13 cellular contexts compared by ENCODE assay signal in genomic region chr3:142647856-142648255, GRCh38. TPM values are rescaled to one million over a fixed set of nuclear protein-coding genes. Genes with fewer than 3 reads are reported as not detected.
DNase-seq lines count a peak whose midpoint lies in the region; ATAC-seq and TF ChIP-seq lines count a peak whose summit lies in the region.
"Had no signal": no experiment of that assay in that cellular context is flagged by ENCODE, and none has a peak within 500 bp of the region (broad histone marks: within the 10 kb centered on the region; RNA-seq: fewer than 3 reads in every experiment).

No MANE protein-coding gene starts in this region.

- H3K9me3 Mint-ChIP-seq in MCF 10A (ENCODE audit: unreplicated experiment) = no peaks in the 10 kb centered on the region
- H3K9me3 Mint-ChIP-seq in WTC11 = no peaks in the 10 kb centered on the region; the same call in 1 of the 2 replicates
- H3K9me3 Mint-ChIP-seq in T-cell = no peaks in the 10 kb centered on the region

- H3K27ac Mint-ChIP-seq in MCF 10A (ENCODE audit: low read depth, unreplicated experiment) = peak overlapping the region; percentile 7
- H3K27ac Mint-ChIP-seq in WTC11 = peak overlapping the region; percentile 79
- H3K27ac Mint-ChIP-seq in T-cell = no peak overlapping the region

- H3K4me3 ChIP-seq in breast epithelium = no peak overlapping the region
- H3K4me3 ChIP-seq: cardiac muscle cell, tibial nerve had no signal

- H3K4me3 Mint-ChIP-seq in MCF 10A (ENCODE audit: unreplicated experiment) (no peak overlapping the region), WTC11 (no peak overlapping the region), T-cell (no peak overlapping the region)

- POLR2A ChIA-PET in MCF 10A (lab: Yijun Ruan, JAX) (interaction anchor here (1.2 to 1.4 kb wide), 3 partner anchors 52 to 68 kb away, joined by 3 to 5 read pairs (median 3); partner anchors contain the start of gene PLS1), WTC11 (lab: Charles Lee) (interaction anchor here (0.7 kb wide), 1 partner anchor 124 kb away, joined by 3 read pairs; no protein-coding TSS in a partner anchor), T-cell (lab: Charles Lee) (interaction anchor here in 1 of 2 donors (0.5 kb wide), 1 partner anchor 127 kb away, joined by 3 read pairs; no protein-coding TSS in a partner anchor)

- no TSS peak for BruUV-seq in MCF 10A (replicated peaks; lab: Mats Ljungman, UMichigan)

- DNase-seq in MCF 10A (ENCODE audit: unreplicated experiment) = peak; percentile 75
- DNase-seq in breast epithelium (ENCODE audit: low spot score in 2 of 2) = no peak
- no peak for DNase-seq in WTC11 (ENCODE audit: low spot score)
- DNase-seq in glomerular visceral epithelial cell (ENCODE audit: extremely low spot score) = peak; percentile 73
- no peak for DNase-seq in NCI-H1694 treated with DMSO at 0.1 percent for 48 hours (lab: John Stamatoyannopoulos, UW)
- DNase-seq in T-cell = no peak
- DNase-seq: activated CD4-positive, alpha-beta T cell treated with anti-CD3 and anti-CD28 coated beads, Interleukin-2, amount 50 U/mL, for 4 hours; activated gamma-delta T cell treated with Interleukin-2 at 50 U/mL for 16 hours; NCI-H2171 treated with DMSO at 0.1 percent for 48 hours had no signal

- no peak overlapping the region for H3K27ac ChIP-seq in breast epithelium
- H3K27ac ChIP-seq: cardiac muscle cell, tibial nerve had no signal

- no peaks in the 10 kb centered on the region for H3K27me3 ChIP-seq in breast epithelium
- H3K27me3 ChIP-seq: cardiac muscle cell, tibial nerve had no signal

- no peaks in the 10 kb centered on the region for H3K36me3 ChIP-seq in breast epithelium
- H3K36me3 ChIP-seq: cardiac muscle cell, tibial nerve had no signal

- intact Hi-C loops in MCF 10A (cut with micrococcal nuclease) = loop anchor here (5.0 kb wide), 1 partner anchor 51 kb away; the partner anchor contains the start of gene PLS1
- intact Hi-C loops in breast epithelium (cut with DNase I; ENCODE audit: low total_unique reads) = no loop called here

- H3K36me3 Mint-ChIP-seq in MCF 10A (ENCODE audit: insufficient read depth, unreplicated experiment) (no peaks in the 10 kb centered on the region), WTC11 (no peaks in the 10 kb centered on the region), T-cell (no peaks in the 10 kb centered on the region)

- ATAC-seq in WTC11 (no peak), HG02884 (IDR thresholded peaks at IDR 0.05; ENCODE audit: unreplicated experiment) (no peak), T-cell (replicated peaks in 1 of 4) (no peak), GM18909 (IDR thresholded peaks at IDR 0.05; ENCODE audit: poor library complexity, unreplicated experiment) (no peak)

- H3K9me3 ChIP-seq in breast epithelium = no peaks in the 10 kb centered on the region
- H3K9me3 ChIP-seq: tibial nerve had no signal

- TF ChIP-seq POLR2A in breast epithelium (IDR thresholded peaks at IDR 0.05) = no peak

- H3K27me3 Mint-ChIP-seq in MCF 10A (ENCODE audit: insufficient read depth, unreplicated experiment) (no peaks in the 10 kb centered on the region), WTC11 (ENCODE audit: low read depth) (no peaks in the 10 kb centered on the region), T-cell (peaks cover 0 to 5% of the 10 kb centered on the region in 2 donors)

- TF ChIP-seq CTCF in MCF 10A (IDR thresholded peaks at IDR 0.05; ENCODE audit: unreplicated experiment) (no peak), breast epithelium (IDR thresholded peaks at IDR 0.05) (no peak), WTC11 (IDR thresholded peaks at IDR 0.05) (no peak)

- CTCF ChIA-PET in MCF 10A (lab: Yijun Ruan, JAX) = interaction anchor here (0.6 kb wide), 1 partner anchor 10 kb away, joined by 3 read pairs; no protein-coding TSS in a partner anchor
- CTCF ChIA-PET in WTC11 (lab: Charles Lee) = no interaction called here
- CTCF ChIA-PET in T-cell (lab: Charles Lee) = no interaction called here

- H3K4me1 Mint-ChIP-seq in MCF 10A (ENCODE audit: insufficient read depth, unreplicated experiment) (peaks cover 28% of the 10 kb centered on the region), WTC11 (peaks cover 42% of the 10 kb centered on the region), T-cell (no peaks in the 10 kb centered on the region)

- H3K4me1 ChIP-seq in breast epithelium = no peaks in the 10 kb centered on the region
- H3K4me1 ChIP-seq: tibial nerve had no signal

TF ChIP-seq in WTC11, 78 proteins besides CTCF, POLR2A, EP300 and RAD21:
- TF ChIP-seq NFYB (CRISPR knock-in tag; conservative IDR thresholded peaks at IDR 0.05; ENCODE audit: low read depth) = no peak
- no peak for TF ChIP-seq USF2 (CRISPR knock-in tag; IDR thresholded peaks at IDR 0.05)
- TF ChIP-seq ZNF263 (CRISPR knock-in tag; IDR thresholded peaks at IDR 0.05; ENCODE audit: low read depth) = no peak
- no peak for TF ChIP-seq ZNF317 (CRISPR knock-in tag; IDR thresholded peaks at IDR 0.05; ENCODE audit: borderline replicate concordance, low read depth)
- no peak for TF ChIP-seq TEAD4 (CRISPR knock-in tag; IDR thresholded peaks at IDR 0.05)
- no peak for TF ChIP-seq ZBTB43 (CRISPR knock-in tag; IDR thresholded peaks at IDR 0.05)
- TF ChIP-seq NFE2L1 (CRISPR knock-in tag; IDR thresholded peaks at IDR 0.05) = no peak
- no peak for TF ChIP-seq OVOL2 (CRISPR knock-in tag; IDR thresholded peaks at IDR 0.05; ENCODE audit: borderline replicate concordance)
- TF ChIP-seq FOXJ3 (CRISPR knock-in tag; IDR thresholded peaks at IDR 0.05; ENCODE audit: borderline replicate concordance) = no peak
- TF ChIP-seq ATF1 (CRISPR knock-in tag; IDR thresholded peaks at IDR 0.05) = no peak
- TF ChIP-seq HMGXB4 (CRISPR knock-in tag; IDR thresholded peaks at IDR 0.05) = no peak
- no peak for TF ChIP-seq SP1 (CRISPR knock-in tag; conservative IDR thresholded peaks at IDR 0.05)
- TF ChIP-seq STAT6 (CRISPR knock-in tag; conservative IDR thresholded peaks at IDR 0.05; ENCODE audit: low read depth) = no peak
- TF ChIP-seq NR1H2 (CRISPR knock-in tag; IDR thresholded peaks at IDR 0.05) = no peak

RNA-seq across cellular contexts. Expression of gene PLS1, which starts 51.7 kb away (rescaled TPM):
- total RNA-seq in MCF 10A (2022) (7.3 and 9.3 TPM in 2 replicates), breast epithelium (10 to 100 TPM in 2 of 3 donors, 1 to 10 TPM in 1; 1.6 to 18.4 (median 15.7) TPM), WTC11 (2021) (26.4 to 32.6 TPM (median 29.9 TPM) in 3 replicates), T-cell (1 to 10 TPM in 4 of 5 donors, under 1 TPM in 1; 0.84 to 3.6 (median 1.8) TPM)

Comparison
In these comparisons a context has a peak if more than half of its experiments do, and no peak if none do; other contexts are left out.
1. DNase-seq: peak in MCF 10A (single experiment) and glomerular visceral epithelial cell (single experiment); none in breast epithelium (0 of 2), WTC11 (single experiment), NCI-H1694 treated with DMSO at 0.1 percent for 48 hours (single experiment) and T-cell (0 of 34).
2. H3K27ac Mint-ChIP-seq: peak in MCF 10A (single experiment) and WTC11 (single experiment); none in T-cell (0 of 2).